In genomic region chr2:25228848-25229674, GRCh38 we compare ENCODE assay signal across 8 cellular contexts.
DNase-seq lines count a peak whose midpoint lies in the region; ATAC-seq and TF ChIP-seq lines count a peak whose summit lies in the region.

No MANE protein-coding gene starts in this region.

- H3K27me3 ChIP-seq in liver (ENCODE audit: control insufficient read depth in 4 of 4, insufficient read depth in 4 of 4, low read length in 3 of 4): no peaks in the 10 kb centered on the region
- H3K27me3 ChIP-seq in thoracic aorta (replicated peaks; ENCODE audit: insufficient read depth): no peaks in the 10 kb centered on the region

- ATAC-seq in thoracic aorta (ENCODE audit: insufficient number of reproducible peaks, low FRiP score, low read depth): peak; percentile 47
- ATAC-seq in HG03097 (IDR thresholded peaks at IDR 0.05; ENCODE audit: low FRiP score, unreplicated experiment): no peak

- no peak for TF ChIP-seq POLR2A in NB4 (IDR thresholded peaks at IDR 0.05; ENCODE audit: extremely low read depth, insufficient read length)

- no peaks in the 10 kb centered on the region for H3K9me3 ChIP-seq in liver (ENCODE audit: control insufficient read depth in 4 of 4, low read length in 3 of 4)
- H3K9me3 ChIP-seq in thoracic aorta: no peaks in the 10 kb centered on the region

- DNase-seq in ACHN: peak; percentile 86
- DNase-seq in GF-D8 (lab: John Stamatoyannopoulos, UW): peak; percentile 30
- DNase-seq in NB4 (ENCODE audit: low read depth): peak; percentile 71
- peak; percentile 78 for DNase-seq in SK-N-DZ (ENCODE audit: low spot score)
- DNase-seq in dermis blood vessel endothelial cell: peak; percentile 84
- no peak for DNase-seq in thoracic aorta (ENCODE audit: low spot score)

- peaks cover 0 to 4% (median 0%) of the 10 kb centered on the region in 4 donors for H3K4me1 ChIP-seq in liver (ENCODE audit: control insufficient read depth in 4 of 4, insufficient read depth in 4 of 4, low read length in 3 of 4)
- H3K4me1 ChIP-seq in thoracic aorta (ENCODE audit: control insufficient read depth in 1 of 2, low read depth in 2 of 2): peaks cover 12 to 17% of the 10 kb centered on the region in 2 donors

- no peak overlapping the region for H3K27ac ChIP-seq in liver (ENCODE audit: low read depth in 1 of 2, low read length in 2 of 2)
- peak overlapping the region; percentile 23 to 40 for H3K27ac ChIP-seq in thoracic aorta

- 49% methylated on average over 19 of the region's 19 CpGs for WGBS in liver

- TF ChIP-seq RAD21 in liver (IDR thresholded peaks at IDR 0.05): peak; percentile 51 to 77

- H3K36me3 ChIP-seq in liver (ENCODE audit: control insufficient read depth in 4 of 4, insufficient read depth in 3 of 4, low read depth in 1 of 4, low read length in 3 of 4): peaks cover 6 to 22% (median 12%) of the 10 kb centered on the region in 4 donors
- H3K36me3 ChIP-seq in thoracic aorta: peaks cover 12% of the 10 kb centered on the region

- no peak overlapping the region for H3K9ac ChIP-seq in liver (ENCODE audit: low read depth in 1 of 2, low read length in 2 of 2)

- TF ChIP-seq CTCF in NB4 (IDR thresholded peaks at IDR 0.05; ENCODE audit: low read depth, low read length) (peak; percentile 80), liver (IDR thresholded peaks at IDR 0.05; ENCODE audit: low read depth, low read length, missing input control) (peak; percentile 62), thoracic aorta (IDR thresholded peaks at IDR 0.05) (peak; percentile 65)

- H3K4me3 ChIP-seq in NB4 (ENCODE audit: low read depth, low read length) (no peak overlapping the region), liver (ENCODE audit: low read depth in 1 of 3, low read length in 3 of 3) (no peak overlapping the region), thoracic aorta (no peak overlapping the region)

- in situ Hi-C loops in ACHN (cut with HindIII; ENCODE audit: low pct_ligation_motif_present, low pct_unique_long_range_greater_than_20kb, low sequenced_read_pairs): no loop called here

TF ChIP-seq in liver, 16 proteins besides CTCF, POLR2A, EP300 and RAD21:
- TF ChIP-seq JUND (IDR thresholded peaks at IDR 0.05) (no peak), FOXA2 (IDR thresholded peaks at IDR 0.05) (no peak), REST (IDR thresholded peaks at IDR 0.05) (no peak), RXRA (IDR thresholded peaks at IDR 0.05) (no peak), TAF1 (conservative IDR thresholded peaks at IDR 0.05) (no peak), MAX (IDR thresholded peaks at IDR 0.05) (no peak), YY1 (IDR thresholded peaks at IDR 0.05) (no peak), EGR1 (IDR thresholded peaks at IDR 0.05; ENCODE audit: low read depth in 2 of 2) (no peak), NR2F2 (IDR thresholded peaks at IDR 0.05) (no peak)
TF ChIP-seq in liver: peak in this region for 0.

Comparison
In these comparisons a context has a peak if more than half of its experiments do, and no peak if none do; other contexts are left out.
1. H3K27ac ChIP-seq: peak in thoracic aorta (2 of 2); none in liver (0 of 2).
2. Peak in every context shown above with its lines, with median percentiles within 50 percentile points of each other: CTCF ChIP-seq.